8 cellular contexts compared by ENCODE assay signal in genomic region chr3:125055913-125056705, GRCh38. TPM values are rescaled to one million over a fixed set of nuclear protein-coding genes. Genes with fewer than 3 reads are reported as not detected.
DNase-seq lines count a peak whose midpoint lies in the region; ATAC-seq and TF ChIP-seq lines count a peak whose summit lies in the region.

Gene HEG1, minus strand, starts transcription at chr3:125055997. Its CDS starts 107 bp downstream, at chr3:125055890.

- intact Hi-C loops in left colon (cut with DNase I, micrococcal nuclease): no loop called here

- ATAC-seq in left colon: peak; percentile 90

- TF ChIP-seq CTCF in GM06990 (IDR thresholded peaks at IDR 0.05; ENCODE audit: insufficient read depth, low read length, poor library complexity, severe bottlenecking): no peak
- TF ChIP-seq CTCF in choroid plexus epithelial cell (conservative IDR thresholded peaks at IDR 0.05; ENCODE audit: low read depth, low read length): no peak

- no peaks in the 10 kb centered on the region for H3K27me3 ChIP-seq in GM06990 (replicated peaks; ENCODE audit: control insufficient read depth, insufficient read depth, low read length)

- DNase-seq in GM06990 (ENCODE audit: extremely low read depth, insufficient read length): peak; percentile 86
- DNase-seq in HCEC 1CT: peak; percentile 70
- peak; percentile 55 for DNase-seq in NCI-H1105 treated with DMSO at 0.1 percent for 48 hours (lab: John Stamatoyannopoulos, UW)
- DNase-seq in activated CD4-positive, alpha-beta T cell treated with anti-CD3 and anti-CD28 coated beads for 4 hours: peak; percentile 77 to 82
- peak; percentile 77 for DNase-seq in choroid plexus epithelial cell (ENCODE audit: low read depth)
- DNase-seq in left colon: peak; percentile 81 to 84
- peak; percentile 70 for DNase-seq in stimulated activated CD4-positive, alpha-beta T cell treated with anti-CD3 and anti-CD28 coated beads, Interleukin-1b, Interleukin-23, amount 100 ng/mL, for 48 hours
- no peak for DNase-seq in NCI-H187 treated with DMSO at 0.1 percent for 48 hours (lab: John Stamatoyannopoulos, UW)

- H3K36me3 ChIP-seq in GM06990 (ENCODE audit: control insufficient read depth, insufficient read depth, low read length): no peaks in the 10 kb centered on the region

- H3K4me3 ChIP-seq in GM06990 (replicated peaks; ENCODE audit: low read depth, low read length): peak within 1 kb of the TSS; percentile 77
- peak within 1 kb of the TSS; percentile 65 for H3K4me3 ChIP-seq in choroid plexus epithelial cell (ENCODE audit: low read depth, low read length)

RNA-seq across cellular contexts. Expression of gene HEG1, which starts in this region (rescaled TPM):
- total RNA-seq in left colon: 10 to 100 TPM in 1 of 2 donors, 1 to 10 TPM in 1; 9.8 to 17.4 TPM
